Comparison of ENCODE assay signal across 8 cellular contexts in the genomic region with DNA sequence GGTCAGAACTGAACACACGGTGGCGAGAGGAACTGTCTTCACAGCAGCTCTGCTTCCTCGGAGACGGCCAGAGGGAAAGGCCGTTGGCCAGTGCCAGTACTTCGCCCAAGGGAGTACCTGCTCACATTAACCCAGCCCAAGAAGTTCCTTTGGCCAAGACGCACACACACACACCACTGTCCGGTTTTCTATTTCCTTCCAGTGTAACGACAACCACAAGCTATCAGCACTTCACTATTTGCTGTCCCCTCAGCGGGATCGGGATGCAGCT. TPM values are rescaled to one million over a fixed set of nuclear protein-coding genes. Genes with fewer than 3 reads are reported as not detected.
DNase-seq lines count a peak whose midpoint lies in the region; ATAC-seq, FAIRE-seq and TF ChIP-seq lines count a peak whose summit lies in the region.

No MANE protein-coding gene starts in this region.

- no peak overlapping the region for H3K23ac ChIP-seq in H1 (ENCODE audit: insufficient read length)

- H3K4me1 ChIP-seq in H1 (replicated peaks in 1 of 4; ENCODE audit: control insufficient read depth in 3 of 4, insufficient read depth in 4 of 4, low read length in 3 of 4) (peaks cover 0 to 5% (median 1%) of the 10 kb centered on the region in 4 experiments; a peak in 2 of 7 replicates), upper lobe of left lung (peaks cover 35 to 44% (median 37%) of the 10 kb centered on the region in 4 donors)

- H3K14ac ChIP-seq in H1 (ENCODE audit: insufficient read length), result no peak overlapping the region

- H2AK5ac ChIP-seq in H1 (ENCODE audit: low read depth, low read length), result 0 out of 2 replicates have a peak overlapping the region, but pooled peaks have one; percentile 68

- peak; percentile 14 for ATAC-seq in HG03460 (IDR thresholded peaks at IDR 0.05; ENCODE audit: unreplicated experiment)
- peak; percentile 7 to 20 for ATAC-seq in upper lobe of left lung (ENCODE audit: low FRiP score in 2 of 2)

- no peak overlapping the region for H3K56ac ChIP-seq in H1 (replicated peaks; ENCODE audit: insufficient read length, low read depth, low read length)

- no peak overlapping the region for H2BK15ac ChIP-seq in H1 (ENCODE audit: low read length)

- TF ChIP-seq EP300 in H1 (IDR thresholded peaks at IDR 0.05; ENCODE audit: borderline replicate concordance in 1 of 2, low read depth in 2 of 2, low read length in 2 of 2) (no peak), upper lobe of left lung (IDR thresholded peaks at IDR 0.05) (no peak)

- H2BK20ac ChIP-seq in H1 (ENCODE audit: low read length), result no peak overlapping the region

- H4K8ac ChIP-seq in H1 (ENCODE audit: extremely low read depth, insufficient read depth, low read length), result no peak overlapping the region

- no peak overlapping the region for H2AFZ ChIP-seq in H1 (ENCODE audit: low read length)

- no peak overlapping the region for H3K4ac ChIP-seq in H1 (replicated peaks; ENCODE audit: insufficient read length, low read depth, low read length)

- no peak overlapping the region for H4K5ac ChIP-seq in H1 (ENCODE audit: insufficient read length, low read depth, low read length)

- H3K79me1 ChIP-seq in H1 (ENCODE audit: low read depth, low read length), result peaks cover 6% of the 10 kb centered on the region

- H3K27ac ChIP-seq in H1 (ENCODE audit: low read depth, low read length), result peak overlapping the region; percentile 72; the same call in 1 of the 2 replicates
- H3K27ac ChIP-seq in upper lobe of left lung, result peak overlapping the region; percentile 99 to 100 (median 100)

- TF ChIP-seq CTCF in H1 (IDR thresholded peaks at IDR 0.05; ENCODE audit: control extremely low read depth in 1 of 3, insufficient read depth in 1 of 3, low read depth in 1 of 3, low read length in 3 of 3) (no peak), upper lobe of left lung (IDR thresholded peaks at IDR 0.05) (peak in 1 of 6 experiments; percentile 0)

- no peak for TF ChIP-seq RAD21 in H1 (IDR thresholded peaks at IDR 0.05 in 1 of 2, conservative IDR thresholded peaks at IDR 0.05 in 1 of 2; ENCODE audit: low read depth in 2 of 2, low read length in 2 of 2)

- peaks cover 6 to 37% of the 10 kb centered on the region in 2 experiments; a peak in 3 of 4 replicates for H3K79me2 ChIP-seq in H1 (ENCODE audit: control insufficient read depth in 1 of 2, insufficient read depth in 2 of 2, low read length in 2 of 2)

- no peaks in the 10 kb centered on the region for H3K9me3 ChIP-seq in H1 (ENCODE audit: insufficient read depth in 2 of 2, low read depth in 1 of 2, low read length in 1 of 2)
- no peaks in the 10 kb centered on the region for H3K9me3 ChIP-seq in upper lobe of left lung

- peak in 1 of 2 experiments; percentile 23; a peak in 1 of 3 replicates for TF ChIP-seq POLR2A in H1 (IDR thresholded peaks at IDR 0.05; ENCODE audit: control extremely low read depth in 1 of 2, low read depth in 2 of 2, low read length in 2 of 2)
- no peak for TF ChIP-seq POLR2A in upper lobe of left lung (IDR thresholded peaks at IDR 0.05)
- no peak for TF ChIP-seq POLR2A in GM12892 (IDR thresholded peaks at IDR 0.05; ENCODE audit: low read depth, low read length)

- H2BK5ac ChIP-seq in H1 (ENCODE audit: low read depth, low read length), result peak overlapping the region; percentile 92; the same call in 1 of the 2 replicates

- H2BK120ac ChIP-seq in H1 (replicated peaks; ENCODE audit: low read depth, low read length), result no peak overlapping the region

- H3K4me2 ChIP-seq in H1 (ENCODE audit: insufficient read depth in 1 of 2, low read depth in 2 of 2, low read length in 2 of 2), result peak overlapping the region; percentile 93 to 94

- POLR2A ChIA-PET in H1 (lab: Charles Lee; ENCODE audit: partially characterized antibody), result interaction anchor here (0.9 to 4.1 kb wide), 5 partner anchors 9 to 67 kb away, joined by 3 to 101 read pairs (median 5); a partner anchor contains a TSS

- peak overlapping the region; percentile 73 to 99 (median 93) for H3K4me3 ChIP-seq in H1 (ENCODE audit: extremely low read depth in 1 of 4, insufficient read depth in 2 of 4, low read depth in 3 of 4, low read length in 4 of 4)
- peak overlapping the region; percentile 84 to 97 (median 94) for H3K4me3 ChIP-seq in upper lobe of left lung

- H3K27me3 ChIP-seq in H1 (replicated peaks in 1 of 4; ENCODE audit: control insufficient read depth in 3 of 4, extremely low read depth in 1 of 4, insufficient read depth in 3 of 4, low read length in 3 of 4) (no peaks in the 10 kb centered on the region), upper lobe of left lung (no peaks in the 10 kb centered on the region)

- 0 out of 2 replicates have a peak overlapping the region, but pooled peaks have one; percentile 19 for H2BK12ac ChIP-seq in H1 (ENCODE audit: low read depth, low read length)

- H3K23me2 ChIP-seq in H1 (ENCODE audit: low read depth, low read length), result peaks cover 12% of the 10 kb centered on the region

- no peaks in the 10 kb centered on the region for H3K36me3 ChIP-seq in H1 (ENCODE audit: control insufficient read depth in 2 of 4, insufficient read depth in 4 of 4, low read length in 3 of 4)
- H3K36me3 ChIP-seq in upper lobe of left lung, result peaks cover 0 to 4% (median 0%) of the 10 kb centered on the region in 4 donors

- DNase-seq in stimulated activated CD4-positive, alpha-beta T cell treated with anti-CD3 and anti-CD28 coated beads, Interleukin-4, amount 100 ng/mL, for 24 hours, result peak; percentile 23
- DNase-seq in stimulated activated CD4-positive, alpha-beta T cell treated with anti-CD3 and anti-CD28 coated beads, Interleukin-2, amount 100 ng/mL, for 48 hours, result no peak
- DNase-seq in SKM-1 treated with dmso at 0.1 percent for 144 hours (lab: John Stamatoyannopoulos, UW; ENCODE audit: unreplicated experiment) (peak; percentile 20), H1 (ENCODE audit: low read depth in 1 of 2, low spot score in 2 of 2) (no peak), midbrain (lab: John Stamatoyannopoulos, UW) (peak; percentile 33), upper lobe of left lung (peak in 1 of 2 donors; percentile 55), GM12892 (ENCODE audit: insufficient read length) (no peak)

- H3K18ac ChIP-seq in H1 (ENCODE audit: extremely low read depth, low read length), result peak overlapping the region; percentile 90

- CTCF ChIA-PET in H1 (lab: Charles Lee; ENCODE audit: partially characterized antibody), result interaction anchor here (0.8 kb wide), 1 partner anchor 30 kb away, joined by 3 read pairs; no protein-coding TSS in a partner anchor

- FAIRE-seq in H1 (lab: Jason Lieb, UNC), result no peak
- no peak for FAIRE-seq in GM12892 (lab: Jason Lieb, UNC)

- H4K20me1 ChIP-seq in H1 (replicated peaks in 1 of 2; ENCODE audit: control insufficient read depth in 1 of 2, insufficient read depth in 2 of 2, low read length in 2 of 2), result peaks cover 0 to 5% of the 10 kb centered on the region in 2 experiments

- no peak overlapping the region for H4K91ac ChIP-seq in H1 (replicated peaks; ENCODE audit: insufficient read length, low read length)

- 15% methylated on average over 11 of the region's 11 CpGs; no CpG with 5 or more reads in 1 of the 2 experiments for WGBS in H1 (ENCODE audit: extremely low coverage in 1 of 2, insufficient coverage in 1 of 2, insufficient read length in 1 of 2, insufficient replicate concordance in 2 of 2, low coverage in 1 of 2, low lambda C conversion rate in 2 of 2, missing lambda C conversion rate in 1 of 2), 2 experiments
- 0 to 1% methylated on average over 10 to 11 of the region's 11 CpGs for WGBS in upper lobe of left lung, 2 donors

- H3K9ac ChIP-seq in H1 (replicated peaks in 1 of 4; ENCODE audit: extremely low read depth in 1 of 4, low read depth in 3 of 4, low read length in 3 of 4), result peak overlapping the region in 3 of 4 experiments; percentile 80 to 89 (median 83); a peak in 6 of 7 replicates

RNA-seq across cellular contexts. Expression of a gene that starts 0.7 kb away (rescaled TPM):
- 35.1 and 35.8 TPM in 2 replicates for total RNA-seq in H1 (2021; fragmentation: NEBNext Ultra II Directional; extraction: Animal tissue kit (Norgen Biotek cat#: 25700))
- polyA plus RNA-seq in H1 (2011; rRNA removed), result 29.2 and 29.7 TPM in 2 replicates
- polyA plus RNA-seq in H1 (2011; cell fraction: cytosol; rRNA removed), result 39.6 TPM
- 39.0 TPM for polyA plus RNA-seq in H1 (2011; cell fraction: nucleus; rRNA removed)
- 30.6 to 40.3 TPM (median 34.1 TPM) in 4 replicates for polyA plus RNA-seq in H1 (2012, experiment 1 of 2)
- 3.3 TPM for polyA plus RNA-seq in H1 (2012, experiment 2 of 2)
- polyA plus RNA-seq in H1 (2013, experiment 1 of 2), result 35.1 TPM
- polyA plus RNA-seq in H1 (2013, experiment 2 of 2), result 34.0 TPM
- 81.9 and 84.1 TPM in 2 replicates for polyA minus RNA-seq in H1 (2011; rRNA and poly(A)+ RNA removed)
- polyA minus RNA-seq in H1 (2011; cell fraction: cytosol; rRNA and poly(A)+ RNA removed), result 16.6 TPM
- 43.9 TPM for polyA minus RNA-seq in H1 (2011; cell fraction: nucleus; rRNA and poly(A)+ RNA removed)
- total RNA-seq in upper lobe of left lung, result 100 to 1,000 TPM in 1 of 6 donors, 10 to 100 TPM in 5; 36.8 to 101 (median 70.0) TPM
- 44.8 TPM for polyA plus RNA-seq in GM12892 (2012; ENCODE audit: missing spikeins)

RNA-seq across cellular contexts. Expression of a gene that starts 9.2 kb away (rescaled TPM):
- 27.1 and 28.9 TPM in 2 replicates for total RNA-seq in H1 (2021; fragmentation: NEBNext Ultra II Directional; extraction: Animal tissue kit (Norgen Biotek cat#: 25700))
- polyA plus RNA-seq in H1 (2011; rRNA removed), result 10.3 and 12.1 TPM in 2 replicates
- 14.0 TPM for polyA plus RNA-seq in H1 (2011; cell fraction: cytosol; rRNA removed)
- 4.5 TPM for polyA plus RNA-seq in H1 (2011; cell fraction: nucleus; rRNA removed)
- 12.1 to 22.5 TPM (median 16.3 TPM) in 4 replicates for polyA plus RNA-seq in H1 (2012, experiment 1 of 2)
- 5.7 TPM for polyA plus RNA-seq in H1 (2012, experiment 2 of 2)
- polyA plus RNA-seq in H1 (2013, experiment 1 of 2), result 16.5 TPM
- 18.0 TPM for polyA plus RNA-seq in H1 (2013, experiment 2 of 2)
- polyA minus RNA-seq in H1 (2011; rRNA and poly(A)+ RNA removed), result 6.4 and 7.3 TPM in 2 replicates
- polyA minus RNA-seq in H1 (2011; cell fraction: cytosol; rRNA and poly(A)+ RNA removed), result 4.1 TPM
- 10.2 TPM for polyA minus RNA-seq in H1 (2011; cell fraction: nucleus; rRNA and poly(A)+ RNA removed)
- 10 to 100 TPM in 2 of 6 donors, 1 to 10 TPM in 2, under 1 TPM in 1, not detected in 1; 0.67 to 11.9 (median 9.3) TPM for total RNA-seq in upper lobe of left lung
- 10.2 TPM for polyA plus RNA-seq in GM12892 (2012; ENCODE audit: missing spikeins)

RNA-seq across cellular contexts. Expression of a gene that starts 9.3 kb away (rescaled TPM):
- 122 and 126 TPM in 2 replicates for total RNA-seq in H1 (2021; fragmentation: NEBNext Ultra II Directional; extraction: Animal tissue kit (Norgen Biotek cat#: 25700))
- polyA plus RNA-seq in H1 (2011; rRNA removed), result 163 and 189 TPM in 2 replicates
- 163 TPM for polyA plus RNA-seq in H1 (2011; cell fraction: cytosol; rRNA removed)
- polyA plus RNA-seq in H1 (2011; cell fraction: nucleus; rRNA removed), result 787 TPM
- polyA plus RNA-seq in H1 (2012, experiment 1 of 2), result 101 to 123 TPM (median 119 TPM) in 4 replicates
- 67.9 TPM for polyA plus RNA-seq in H1 (2012, experiment 2 of 2)
- polyA plus RNA-seq in H1 (2013, experiment 1 of 2), result 84.0 TPM
- polyA plus RNA-seq in H1 (2013, experiment 2 of 2), result 75.7 TPM
- 209 and 221 TPM in 2 replicates for polyA minus RNA-seq in H1 (2011; rRNA and poly(A)+ RNA removed)
- polyA minus RNA-seq in H1 (2011; cell fraction: cytosol; rRNA and poly(A)+ RNA removed), result 98.1 TPM
- 319 TPM for polyA minus RNA-seq in H1 (2011; cell fraction: nucleus; rRNA and poly(A)+ RNA removed)
- 100 to 1,000 TPM in 1 of 6 donors, 10 to 100 TPM in 5; 34.8 to 167 (median 49.4) TPM for total RNA-seq in upper lobe of left lung
- polyA plus RNA-seq in GM12892 (2012; ENCODE audit: missing spikeins), result 59.6 TPM

RNA-seq across cellular contexts. Expression of a gene that starts 47.7 kb away (rescaled TPM):
- 25.1 and 29.5 TPM in 2 replicates for total RNA-seq in H1 (2021; fragmentation: NEBNext Ultra II Directional; extraction: Animal tissue kit (Norgen Biotek cat#: 25700))
- polyA plus RNA-seq in H1 (2011; rRNA removed), result 63.3 and 76.9 TPM in 2 replicates
- polyA plus RNA-seq in H1 (2011; cell fraction: cytosol; rRNA removed), result 70.7 TPM
- 88.3 TPM for polyA plus RNA-seq in H1 (2011; cell fraction: nucleus; rRNA removed)
- polyA plus RNA-seq in H1 (2012, experiment 1 of 2), result 39.9 to 47.2 TPM (median 45.3 TPM) in 4 replicates
- 43.6 TPM for polyA plus RNA-seq in H1 (2012, experiment 2 of 2)
- 27.8 TPM for polyA plus RNA-seq in H1 (2013, experiment 1 of 2)
- polyA plus RNA-seq in H1 (2013, experiment 2 of 2), result 25.4 TPM
- polyA minus RNA-seq in H1 (2011; rRNA and poly(A)+ RNA removed), result 60.4 TPM in 2 replicates
- 28.9 TPM for polyA minus RNA-seq in H1 (2011; cell fraction: cytosol; rRNA and poly(A)+ RNA removed)
- 26.5 TPM for polyA minus RNA-seq in H1 (2011; cell fraction: nucleus; rRNA and poly(A)+ RNA removed)
- total RNA-seq in upper lobe of left lung, result 1 to 10 TPM; 3.6 to 7.5 (median 4.9) TPM
- 12.4 TPM for polyA plus RNA-seq in GM12892 (2012; ENCODE audit: missing spikeins)

RNA-seq across cellular contexts. Expression of a gene that starts 57.4 kb away (rescaled TPM):
- 11.2 and 11.7 TPM in 2 replicates for total RNA-seq in H1 (2021; fragmentation: NEBNext Ultra II Directional; extraction: Animal tissue kit (Norgen Biotek cat#: 25700))
- 9.9 and 15.1 TPM in 2 replicates for polyA plus RNA-seq in H1 (2011; rRNA removed)
- polyA plus RNA-seq in H1 (2011; cell fraction: cytosol; rRNA removed), result 12.8 TPM
- polyA plus RNA-seq in H1 (2011; cell fraction: nucleus; rRNA removed), result 16.9 TPM
- 6.4 to 10.6 TPM (median 9.8 TPM) in 4 replicates for polyA plus RNA-seq in H1 (2012, experiment 1 of 2)
- polyA plus RNA-seq in H1 (2012, experiment 2 of 2), result 7.2 TPM
- 5.2 TPM for polyA plus RNA-seq in H1 (2013, experiment 1 of 2)
- polyA plus RNA-seq in H1 (2013, experiment 2 of 2), result 4.4 TPM
- 2.0 and 3.7 TPM in 2 replicates for polyA minus RNA-seq in H1 (2011; rRNA and poly(A)+ RNA removed)
- 7.6 TPM for polyA minus RNA-seq in H1 (2011; cell fraction: cytosol; rRNA and poly(A)+ RNA removed)
- 9.8 TPM for polyA minus RNA-seq in H1 (2011; cell fraction: nucleus; rRNA and poly(A)+ RNA removed)
- total RNA-seq in upper lobe of left lung, result 1 to 10 TPM; 3.1 to 9.4 (median 8.1) TPM
- 6.0 TPM for polyA plus RNA-seq in GM12892 (2012; ENCODE audit: missing spikeins)

Comparison
In these comparisons a context has a peak if more than half of its experiments do, and no peak if none do; other contexts are left out.
1. DNase-seq: peak in stimulated activated CD4-positive, alpha-beta T cell treated with anti-CD3 and anti-CD28 coated beads, Interleukin-4, amount 100 ng/mL, for 24 hours (single experiment), SKM-1 treated with dmso at 0.1 percent for 144 hours (single experiment) and midbrain (single experiment); none in stimulated activated CD4-positive, alpha-beta T cell treated with anti-CD3 and anti-CD28 coated beads, Interleukin-2, amount 100 ng/mL, for 48 hours (0 of 2), H1 (0 of 2) and GM12892 (single experiment).